9 cellular contexts compared by ENCODE assay signal in genomic region chr4:113978561-113979156, GRCh38. TPM values are rescaled to one million over a fixed set of nuclear protein-coding genes. Genes with fewer than 3 reads are reported as not detected.
DNase-seq lines count a peak whose midpoint lies in the region; ATAC-seq and TF ChIP-seq lines count a peak whose summit lies in the region.
"Had no signal": no experiment of that assay in that cellular context is flagged by ENCODE, and none has a peak within 500 bp of the region (broad histone marks: within the 10 kb centered on the region; RNA-seq: fewer than 3 reads in every experiment).

No MANE protein-coding gene starts in this region.

- TF ChIP-seq CTCF in breast epithelium (IDR thresholded peaks at IDR 0.05): no peak

- H3K27me3 ChIP-seq in breast epithelium (no peaks in the 10 kb centered on the region), thymus (ENCODE audit: control insufficient read depth, insufficient read depth) (peaks cover 25% of the 10 kb centered on the region)
- H3K27me3 ChIP-seq: BLaER1 treated with 17β-estradiol and CSF1 and Interleukin-3, amounts not matched to agents 10 nM and 100 nM had no signal

- peak overlapping the region; percentile 87 to 95 for H3K27ac ChIP-seq in breast epithelium
- peak overlapping the region; percentile 80 for H3K27ac ChIP-seq in thymus (ENCODE audit: low read depth)
- H3K27ac ChIP-seq: BLaER1 treated with 17β-estradiol and CSF1 and Interleukin-3, amounts not matched to agents 10 nM and 100 nM had no signal

- DNase-seq in NCI-H446 treated with DMSO at 0.1 percent for 48 hours (lab: John Stamatoyannopoulos, UW) (peak; percentile 19), NCI-H446 (lab: John Stamatoyannopoulos, UW) (no peak), breast epithelium (ENCODE audit: low spot score in 2 of 2) (no peak), kidney tubule cell (ENCODE audit: low spot score) (peak; percentile 33), NCI-H1105 (lab: John Stamatoyannopoulos, UW) (no peak), UCSD-AML1 (lab: John Stamatoyannopoulos, UW; ENCODE audit: unreplicated experiment) (no peak)

- no peak for ATAC-seq in GM21381 (IDR thresholded peaks at IDR 0.05; ENCODE audit: unreplicated experiment)

- intact Hi-C loops in breast epithelium (cut with DNase I; ENCODE audit: low total_unique reads): loop anchor here (10.0 kb wide), 1 partner anchor 1744 kb away; the partner anchor contains the start of gene AP1AR

- H3K4me3 ChIP-seq in breast epithelium (peak overlapping the region; percentile 55 to 88 (median 68)), thymus (ENCODE audit: low read length) (peak overlapping the region; percentile 39)
- H3K4me3 ChIP-seq: BLaER1 treated with 17β-estradiol and CSF1 and Interleukin-3, amounts not matched to agents 10 nM and 100 nM had no signal

- H3K9me3 ChIP-seq in breast epithelium (no peaks in the 10 kb centered on the region), thymus (ENCODE audit: control insufficient read depth) (no peaks in the 10 kb centered on the region)

- H3K36me3 ChIP-seq in breast epithelium (no peaks in the 10 kb centered on the region), thymus (ENCODE audit: control insufficient read depth, insufficient read depth) (no peaks in the 10 kb centered on the region)
- H3K36me3 ChIP-seq: BLaER1 treated with 17β-estradiol and CSF1 and Interleukin-3, amounts not matched to agents 10 nM and 100 nM had no signal

- TF ChIP-seq POLR2A in breast epithelium (IDR thresholded peaks at IDR 0.05): no peak

- H3K4me1 ChIP-seq in breast epithelium (no peaks in the 10 kb centered on the region), thymus (ENCODE audit: control insufficient read depth, insufficient read depth, low read length) (peaks cover 2% of the 10 kb centered on the region)
- H3K4me1 ChIP-seq: BLaER1 treated with 17β-estradiol and CSF1 and Interleukin-3, amounts not matched to agents 10 nM and 100 nM had no signal

- WGBS in thymus: 79% methylated on average over 18 of the region's 18 CpGs

RNA-seq across cellular contexts. Expression of gene ARSJ, which starts 0.8 kb away (rescaled TPM):
- total RNA-seq in breast epithelium: 10 to 100 TPM in 1 of 3 donors, 1 to 10 TPM in 2; 1.1 to 10.7 (median 8.8) TPM
- polyA plus RNA-seq in thymus: 1.1 TPM

Comparison
In these comparisons a context has a peak if more than half of its experiments do, and no peak if none do; other contexts are left out.
1. DNase-seq: peak in NCI-H446 treated with DMSO at 0.1 percent for 48 hours (single experiment) and kidney tubule cell (single experiment); none in NCI-H446 (0 of 2), breast epithelium (0 of 2), NCI-H1105 (single experiment) and UCSD-AML1 (single experiment).